ENCODE assay signal across 20 cellular contexts in genomic region chr15:58386641-58387040, GRCh38. TPM values are rescaled to one million over a fixed set of nuclear protein-coding genes. Genes with fewer than 3 reads are reported as not detected.
"Had no signal": no experiment of that assay in that cellular context is flagged by ENCODE, and none has a peak within 500 bp of the region (broad histone marks: within the 10 kb centered on the region; RNA-seq: fewer than 3 reads in every experiment).

No MANE protein-coding gene starts in this region.

- ATAC-seq: esophagus mucosa; gastrocnemius medialis; heart right ventricle; natural killer cell; right cardiac atrium; stimulated activated memory B cell treated with anti-CD40 and anti-IgM and Interleukin-4, amounts not matched to agents 10 μg/mL and 1 μg/mL and 100 μg/mL, for 72 hours had no signal

- H3K36me3 ChIP-seq: gastrocnemius medialis, heart right ventricle, ovary, spleen, thoracic aorta, transverse colon had no signal

- H3K27ac Mint-ChIP-seq: natural killer cell; progenitor cell of endocrine pancreas; stimulated activated memory B cell treated with anti-CD40 and anti-IgM and Interleukin-4, amounts not matched to agents 10 μg/mL and 1 μg/mL and 100 μg/mL, for 72 hours; stimulated activated naive CD8-positive, alpha-beta T cell treated with anti-CD3 and anti-CD28 coated beads, Interleukin-15, Interleukin-2, amounts not matched to agents 100 ng/mL and 50 ng/mL, for 24 hours had no signal

- H3K4me3 Mint-ChIP-seq: natural killer cell; neural crest cell; stimulated activated memory B cell treated with anti-CD40 and anti-IgM and Interleukin-4, amounts not matched to agents 10 μg/mL and 1 μg/mL and 100 μg/mL, for 72 hours; stimulated activated naive CD8-positive, alpha-beta T cell treated with anti-CD3 and anti-CD28 coated beads, Interleukin-15, Interleukin-2, amounts not matched to agents 100 ng/mL and 50 ng/mL, for 24 hours had no signal

- H3K9me3 ChIP-seq: gastrocnemius medialis, heart right ventricle, ovary, spleen, thoracic aorta, transverse colon had no signal

- H3K27ac ChIP-seq: gastrocnemius medialis, heart right ventricle, ovary, spleen, thoracic aorta, transverse colon had no signal

- H3K27me3 Mint-ChIP-seq: stimulated activated memory B cell treated with anti-CD40 and anti-IgM and Interleukin-4, amounts not matched to agents 10 μg/mL and 1 μg/mL and 100 μg/mL, for 72 hours; stimulated activated naive CD8-positive, alpha-beta T cell treated with anti-CD3 and anti-CD28 coated beads, Interleukin-15, Interleukin-2, amounts not matched to agents 100 ng/mL and 50 ng/mL, for 24 hours had no signal

- H3K9me3 Mint-ChIP-seq: natural killer cell; neural crest cell; stimulated activated memory B cell treated with anti-CD40 and anti-IgM and Interleukin-4, amounts not matched to agents 10 μg/mL and 1 μg/mL and 100 μg/mL, for 72 hours; stimulated activated naive CD8-positive, alpha-beta T cell treated with anti-CD3 and anti-CD28 coated beads, Interleukin-15, Interleukin-2, amounts not matched to agents 100 ng/mL and 50 ng/mL, for 24 hours had no signal

- DNase-seq: effector memory CD4-positive, alpha-beta T cell; gastrocnemius medialis; heart right ventricle; hypothalamus; kidney glomerular epithelial cell; natural killer cell; ovary; right cardiac atrium; spleen; stimulated activated CD4-positive, alpha-beta T cell treated with anti-CD3 and anti-CD28 coated beads, Interleukin-15, amount 100 ng/mL, for 24 hours; stimulated activated CD4-positive, alpha-beta T cell treated with anti-CD3 and anti-CD28 coated beads, Interleukin-1b, Interleukin-23, amount 100 ng/mL, for 48 hours; stimulated activated CD4-positive, alpha-beta T cell treated with anti-CD3 and anti-CD28 coated beads, Interleukin-4, amount 100 ng/mL, for 24 hours; transverse colon had no signal

- H3K36me3 Mint-ChIP-seq: natural killer cell; stimulated activated memory B cell treated with anti-CD40 and anti-IgM and Interleukin-4, amounts not matched to agents 10 μg/mL and 1 μg/mL and 100 μg/mL, for 72 hours had no signal

- H3K4me1 Mint-ChIP-seq: stimulated activated memory B cell treated with anti-CD40 and anti-IgM and Interleukin-4, amounts not matched to agents 10 μg/mL and 1 μg/mL and 100 μg/mL, for 72 hours had no signal

- H3K4me1 ChIP-seq: gastrocnemius medialis, heart right ventricle, transverse colon had no signal

- H3K27me3 ChIP-seq: gastrocnemius medialis, heart right ventricle, ovary, spleen, transverse colon had no signal

- H3K4me3 ChIP-seq: gastrocnemius medialis, heart right ventricle, ovary, spleen, thoracic aorta, transverse colon had no signal

RNA-seq across cellular contexts. Expression of gene LIPC, which starts 45.1 kb away (rescaled TPM):
- total RNA-seq: esophagus mucosa, mammary epithelial cell, neural crest cell, thoracic aorta had no signal
